27 cellular contexts compared by ENCODE assay signal in the genomic region with DNA sequence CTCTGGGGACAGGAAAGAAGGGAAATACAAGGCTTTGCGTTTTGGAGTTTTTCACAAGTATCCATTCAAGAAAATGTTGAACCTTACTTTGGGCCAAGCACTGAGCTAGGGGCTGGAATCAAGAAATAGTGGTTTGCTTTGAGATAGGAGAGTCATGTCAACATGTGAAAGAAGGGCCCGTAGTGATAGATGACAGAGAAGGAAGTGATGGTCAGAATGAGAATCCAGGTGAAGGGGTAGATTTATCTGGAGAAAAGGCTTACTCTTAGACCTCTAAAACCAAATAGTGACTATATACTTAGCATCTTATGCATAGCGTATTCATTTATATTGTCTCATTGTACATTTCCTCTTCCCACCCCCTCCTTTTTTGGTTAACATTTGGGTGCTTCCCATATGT.
"Had no signal": no experiment of that assay in that cellular context is flagged by ENCODE, and none has a peak within 500 bp of the region (broad histone marks: within the 10 kb centered on the region; RNA-seq: fewer than 3 reads in every experiment).

No MANE protein-coding gene starts in this region.

- H3K27me3 ChIP-seq: gastroesophageal sphincter, hepatocyte, ovary, testis, transverse colon had no signal

- H3K36me3 Mint-ChIP-seq: naive B cell, T-cell had no signal

- DNase-seq: activated CD4-positive, alpha-beta T cell treated with anti-CD3 and anti-CD28 coated beads for 4 hours; activated CD8-positive, alpha-beta T cell treated with anti-CD3 and anti-CD28 coated beads for 36 hours; activated gamma-delta T cell treated with Interleukin-2 at 50 U/mL for 16 hours; activated naive CD4-positive, alpha-beta T cell treated with anti-CD3 and anti-CD28 coated beads, Interleukin-2, amount 50 U/mL, for 16 hours; activated T-cell treated with anti-CD3 and anti-CD28 coated beads for 4 hours; amniotic stem cell; effector memory CD8-positive, alpha-beta T cell; left colon; mammary epithelial cell; naive B cell; nephron progenitor cell; ovary; stimulated activated CD4-positive, alpha-beta T cell treated with anti-CD3 and anti-CD28 coated beads, Interleukin-1b, Interleukin-23, amount 100 ng/mL, for 48 hours; stimulated activated CD4-positive, alpha-beta T cell treated with anti-CD3 and anti-CD28 coated beads, Interleukin-4, amount 100 ng/mL, for 4 hours; stimulated activated CD8-positive, alpha-beta memory T cell treated with anti-CD3 and anti-CD28 coated beads, Interleukin-4, amount 100 ng/mL, for 48 hours; stimulated activated naive CD4-positive, alpha-beta T cell; T-cell; T-helper 9 cell; testis; transverse colon had no signal

- H3K4me1 Mint-ChIP-seq: central memory CD8-positive, alpha-beta T cell had no signal

- H3K9me3 Mint-ChIP-seq: activated CD8-positive, alpha-beta T cell treated with anti-CD3 and anti-CD28 coated beads for 36 hours; central memory CD8-positive, alpha-beta T cell; effector memory CD8-positive, alpha-beta T cell; T-cell had no signal

- H3K27ac Mint-ChIP-seq: activated CD8-positive, alpha-beta T cell treated with anti-CD3 and anti-CD28 coated beads for 36 hours; activated T-helper 1 cell treated with anti-CD3 and anti-CD28 coated beads, Interleukin-12 subunit alpha, Interleukin-12 subunit beta, Interleukin-2, Interleukin-4 antibody, amounts not matched to agents 30 ng/mL and 10 ng/mL and 1 ng/mL, durations not matched to agents 14 hours and 24 hours and 36 hours; effector memory CD8-positive, alpha-beta T cell; nephron progenitor cell; progenitor cell of endocrine pancreas; T-cell had no signal

- H3K4me3 Mint-ChIP-seq: activated CD8-positive, alpha-beta T cell treated with anti-CD3 and anti-CD28 coated beads for 36 hours; activated T-helper 1 cell treated with anti-CD3 and anti-CD28 coated beads, Interleukin-12 subunit alpha, Interleukin-12 subunit beta, Interleukin-2, Interleukin-4 antibody, amounts not matched to agents 30 ng/mL and 10 ng/mL and 1 ng/mL, durations not matched to agents 14 hours and 24 hours and 36 hours; central memory CD8-positive, alpha-beta T cell; effector memory CD8-positive, alpha-beta T cell; naive B cell; nephron progenitor cell; T-cell had no signal

- H3K27ac ChIP-seq: gastroesophageal sphincter, hepatocyte, ovary, testis, transverse colon, VCaP had no signal

- H3K27me3 Mint-ChIP-seq: central memory CD8-positive, alpha-beta T cell; naive B cell; progenitor cell of endocrine pancreas; T-cell had no signal

- H3K4me3 ChIP-seq: gastroesophageal sphincter, hepatocyte, ovary, smooth muscle cell, testis, transverse colon had no signal

- ATAC-seq: activated CD8-positive, alpha-beta T cell treated with anti-CD3 and anti-CD28 coated beads for 36 hours; effector memory CD8-positive, alpha-beta T cell; gastroesophageal sphincter; left colon; T-cell had no signal
